In genomic region chr7:123751816-123752215, GRCh38 we compare ENCODE assay signal across 15 cellular contexts. TPM values are rescaled to one million over a fixed set of nuclear protein-coding genes. Genes with fewer than 3 reads are reported as not detected.
DNase-seq lines count a peak whose midpoint lies in the region; ATAC-seq and TF ChIP-seq lines count a peak whose summit lies in the region.
"Had no signal": no experiment of that assay in that cellular context is flagged by ENCODE, and none has a peak within 500 bp of the region (broad histone marks: within the 10 kb centered on the region; RNA-seq: fewer than 3 reads in every experiment).

No MANE protein-coding gene starts in this region.

- no peak for TF ChIP-seq CTCF in neural cell (IDR thresholded peaks at IDR 0.05; ENCODE audit: poor library complexity, severe bottlenecking)
- TF ChIP-seq CTCF in esophagus muscularis mucosa (IDR thresholded peaks at IDR 0.05) = no peak

- H3K27ac ChIP-seq in HUES6 (ENCODE audit: low read depth, low read length) (no peak overlapping the region), neural cell (ENCODE audit: low read length) (no peak overlapping the region), esophagus muscularis mucosa (replicated peaks in 1 of 4) (peak overlapping the region in 1 of 4 donors; percentile 14)
- H3K27ac ChIP-seq: vagina had no signal

- no peak overlapping the region for H3K4me2 ChIP-seq in neural cell (ENCODE audit: low read length)

- H3K4me1 ChIP-seq in HUES6 (ENCODE audit: control insufficient read depth, insufficient read depth, low read length) = peaks cover 28% of the 10 kb centered on the region
- peaks cover 12 to 41% (median 34%) of the 10 kb centered on the region in 4 donors for H3K4me1 ChIP-seq in esophagus muscularis mucosa

- no peak for DNase-seq in effector memory CD8-positive, alpha-beta T cell
- DNase-seq in globus pallidus (ENCODE audit: low spot score) = no peak
- DNase-seq in esophagus muscularis mucosa (ENCODE audit: extremely low spot score) = no peak
- no peak for DNase-seq in retina
- DNase-seq: activated CD4-positive, alpha-beta T cell treated with anti-CD3 and anti-CD28 coated beads, Interleukin-2, amount 10 ng/mL, durations not matched to agents 7 days and 5 days; NCI-H1105 treated with DMSO at 0.1 percent for 48 hours; NCI-H345; stimulated activated naive CD8-positive, alpha-beta T cell treated with anti-CD3 and anti-CD28 coated beads, Interleukin-15, Interleukin-2, amounts not matched to agents 100 U/mL and 50 U/mL, for 24 hours; T-helper 17 cell had no signal

- 80% methylated on average over 1 of the region's 1 CpG for WGBS in esophagus muscularis mucosa

- peaks cover 22% of the 10 kb centered on the region for H3K36me3 Mint-ChIP-seq in effector memory CD8-positive, alpha-beta T cell (ENCODE audit: insufficient read depth)

- peak overlapping the region; percentile 35 to 66 for H3K27ac Mint-ChIP-seq in effector memory CD8-positive, alpha-beta T cell
- H3K27ac Mint-ChIP-seq: activated CD4-positive, alpha-beta T cell treated with anti-CD3 and anti-CD28 coated beads, Interleukin-2, amount 10 ng/mL, durations not matched to agents 7 days and 5 days; T-helper 17 cell had no signal

- H3K4me3 ChIP-seq in HUES6 (ENCODE audit: low read depth, low read length) = peak overlapping the region; percentile 97; the same call in 1 of the 2 replicates
- H3K4me3 ChIP-seq in neural cell (ENCODE audit: low read length) = peak overlapping the region; percentile 6
- no peak overlapping the region for H3K4me3 ChIP-seq in esophagus muscularis mucosa
- H3K4me3 ChIP-seq: lung, vagina had no signal

- no peak for ATAC-seq in SK-N-SH treated with all-trans-retinoic acid at 6 μM for 48 hours
- ATAC-seq in effector memory CD8-positive, alpha-beta T cell (replicated peaks) = no peak
- ATAC-seq: stimulated activated naive CD8-positive, alpha-beta T cell treated with anti-CD3 and anti-CD28 coated beads, Interleukin-15, Interleukin-2, amounts not matched to agents 100 U/mL and 50 U/mL, for 24 hours; T-helper 17 cell had no signal

- H2AFZ ChIP-seq in neural cell (ENCODE audit: low read depth, low read length) = no peak overlapping the region

- no peak for TF ChIP-seq POLR2A in esophagus muscularis mucosa (IDR thresholded peaks at IDR 0.05; ENCODE audit: low read depth)

- intact Hi-C loops in esophagus muscularis mucosa (cut with DNase I) = no loop called here

- no peaks in the 10 kb centered on the region for H3K36me3 ChIP-seq in HUES6 (ENCODE audit: control insufficient read depth, insufficient read depth, low read length)
- no peaks in the 10 kb centered on the region for H3K36me3 ChIP-seq in neural cell (ENCODE audit: insufficient read depth, low read length)
- H3K36me3 ChIP-seq in esophagus muscularis mucosa = no peaks in the 10 kb centered on the region
- H3K36me3 ChIP-seq: vagina had no signal

- peaks cover 17 to 24% of the 10 kb centered on the region in 2 donors for H3K4me1 Mint-ChIP-seq in effector memory CD8-positive, alpha-beta T cell (ENCODE audit: low read depth in 2 of 2)

- H3K27me3 Mint-ChIP-seq in effector memory CD8-positive, alpha-beta T cell = no peaks in the 10 kb centered on the region
- H3K27me3 Mint-ChIP-seq: central memory CD8-positive, alpha-beta T cell; T-helper 17 cell had no signal

- peaks cover 32% of the 10 kb centered on the region for H3K79me2 ChIP-seq in neural cell (replicated peaks; ENCODE audit: insufficient read depth, low read length)

- no peak overlapping the region for H3K4me3 Mint-ChIP-seq in effector memory CD8-positive, alpha-beta T cell
- H3K4me3 Mint-ChIP-seq: activated CD4-positive, alpha-beta T cell treated with anti-CD3 and anti-CD28 coated beads, Interleukin-2, amount 10 ng/mL, durations not matched to agents 7 days and 5 days; central memory CD8-positive, alpha-beta T cell; T-helper 17 cell had no signal

- no peaks in the 10 kb centered on the region for H4K20me1 ChIP-seq in neural cell (ENCODE audit: insufficient read depth)

- H3K9me3 ChIP-seq in HUES6 (ENCODE audit: control insufficient read depth, insufficient read depth, low read depth, low read length) = no peaks in the 10 kb centered on the region
- H3K9me3 ChIP-seq in neural cell (ENCODE audit: low read length) = no peaks in the 10 kb centered on the region
- no peaks in the 10 kb centered on the region for H3K9me3 ChIP-seq in esophagus muscularis mucosa
- H3K9me3 ChIP-seq: vagina had no signal

- H3K9ac ChIP-seq in HUES6 (ENCODE audit: low read length) (no peak overlapping the region), neural cell (ENCODE audit: low read length) (no peak overlapping the region)

- TF ChIP-seq RAD21 in neural cell (conservative IDR thresholded peaks at IDR 0.05) = no peak

- no peaks in the 10 kb centered on the region for H3K9me2 ChIP-seq in neural cell (ENCODE audit: insufficient read depth, low read length)

- no peak for TF ChIP-seq EP300 in neural cell (conservative IDR thresholded peaks at IDR 0.05; ENCODE audit: poor library complexity, severe bottlenecking)
- no peak for TF ChIP-seq EP300 in esophagus muscularis mucosa (IDR thresholded peaks at IDR 0.05)

- no peaks in the 10 kb centered on the region for H3K9me3 Mint-ChIP-seq in effector memory CD8-positive, alpha-beta T cell
- H3K9me3 Mint-ChIP-seq: activated CD4-positive, alpha-beta T cell treated with anti-CD3 and anti-CD28 coated beads, Interleukin-2, amount 10 ng/mL, durations not matched to agents 7 days and 5 days; central memory CD8-positive, alpha-beta T cell had no signal

- H3F3A ChIP-seq in neural cell (ENCODE audit: insufficient read depth, low read length, poor library complexity, severe bottlenecking) = peaks cover 11% of the 10 kb centered on the region

- H3K27me3 ChIP-seq in HUES6 (ENCODE audit: control insufficient read depth, insufficient read depth, low read length) (no peaks in the 10 kb centered on the region), neural cell (ENCODE audit: insufficient read depth, low read depth, low read length) (no peaks in the 10 kb centered on the region), esophagus muscularis mucosa (no peaks in the 10 kb centered on the region)
- H3K27me3 ChIP-seq: vagina had no signal

TF ChIP-seq in SK-N-SH treated with all-trans-retinoic acid at 6 μM for 48 hours, 23 proteins besides CTCF, POLR2A, EP300 and RAD21:
- TF ChIP-seq, protein P1, sequence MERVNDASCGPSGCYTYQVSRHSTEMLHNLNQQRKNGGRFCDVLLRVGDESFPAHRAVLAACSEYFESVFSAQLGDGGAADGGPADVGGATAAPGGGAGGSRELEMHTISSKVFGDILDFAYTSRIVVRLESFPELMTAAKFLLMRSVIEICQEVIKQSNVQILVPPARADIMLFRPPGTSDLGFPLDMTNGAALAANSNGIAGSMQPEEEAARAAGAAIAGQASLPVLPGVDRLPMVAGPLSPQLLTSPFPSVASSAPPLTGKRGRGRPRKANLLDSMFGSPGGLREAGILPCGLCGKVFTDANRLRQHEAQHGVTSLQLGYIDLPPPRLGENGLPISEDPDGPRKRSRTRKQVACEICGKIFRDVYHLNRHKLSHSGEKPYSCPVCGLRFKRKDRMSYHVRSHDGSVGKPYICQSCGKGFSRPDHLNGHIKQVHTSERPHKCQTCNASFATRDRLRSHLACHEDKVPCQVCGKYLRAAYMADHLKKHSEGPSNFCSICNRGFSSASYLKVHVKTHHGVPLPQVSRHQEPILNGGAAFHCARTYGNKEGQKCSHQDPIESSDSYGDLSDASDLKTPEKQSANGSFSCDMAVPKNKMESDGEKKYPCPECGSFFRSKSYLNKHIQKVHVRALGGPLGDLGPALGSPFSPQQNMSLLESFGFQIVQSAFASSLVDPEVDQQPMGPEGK (CRISPR knock-in tag; IDR thresholded peaks at IDR 0.05; ENCODE audit: borderline replicate concordance) = no peak
- TF ChIP-seq TCF4 (CRISPR knock-in tag; IDR thresholded peaks at IDR 0.05; ENCODE audit: borderline replicate concordance) (peak; percentile 55), ISL1 (CRISPR knock-in tag; IDR thresholded peaks at IDR 0.05) (peak; percentile 83), SNAI2 (CRISPR knock-in tag; IDR thresholded peaks at IDR 0.05) (0 out of 2 replicates have a peak, but pooled peaks have one; percentile 33)

TF ChIP-seq in neural cell, 6 proteins besides CTCF, POLR2A, EP300 and RAD21:
- TF ChIP-seq SMC3 (conservative IDR thresholded peaks at IDR 0.05; ENCODE audit: poor library complexity) = no peak
- TF ChIP-seq EZH2 (IDR thresholded peaks at IDR 0.05; ENCODE audit: borderline replicate concordance, insufficient read depth, low read length, poor library complexity, severe bottlenecking) = no peak
- no peak for TF ChIP-seq REST (IDR thresholded peaks at IDR 0.05; ENCODE audit: borderline replicate concordance)
- TF ChIP-seq POLR2AphosphoS5 (IDR thresholded peaks at IDR 0.05) = no peak
- TF ChIP-seq TAF1 (IDR thresholded peaks at IDR 0.05; ENCODE audit: low read depth) = no peak
- no peak for TF ChIP-seq MXI1 (conservative IDR thresholded peaks at IDR 0.05; ENCODE audit: poor library complexity, severe bottlenecking)
TF ChIP-seq in neural cell: peak in this region for 0.

RNA-seq across cellular contexts. Expression of gene WASL, which starts 3.0 kb away (rescaled TPM):
- 22.5 and 22.6 TPM in 2 replicates for polyA plus RNA-seq in neural cell
- 47.0 and 59.2 TPM in 2 replicates for polyA minus RNA-seq in neural cell
- 10 to 100 TPM; 36.0 to 51.5 (median 38.5) TPM for total RNA-seq in esophagus muscularis mucosa

Comparison
In these comparisons a context has a peak if more than half of its experiments do, and no peak if none do; other contexts are left out.
1. H3K4me3 ChIP-seq: peak in HUES6 (single experiment) and neural cell (single experiment); none in esophagus muscularis mucosa (0 of 4).